In genomic region chr10:17406036-17406834, GRCh38 we compare ENCODE assay signal across 1 cellular context.
A peak's percentile ranks its signal among the peaks of the same experiment; 100 is the strongest.
TF ChIP-seq lines count a peak whose summit lies in the region.

No MANE protein-coding gene starts in this region.

TF ChIP-seq in GM23338, 12 proteins besides CTCF, POLR2A, EP300 and RAD21 (continued from another document):
- TF ChIP-seq ZNF462 (CRISPR knock-in tag; IDR thresholded peaks at IDR 0.05) (no peak), EZH2 (IDR thresholded peaks at IDR 0.05; ENCODE audit: low read depth, unreplicated experiment) (no peak), NANOG (IDR thresholded peaks at IDR 0.05; ENCODE audit: borderline replicate concordance) (0 out of 2 replicates have a peak, but pooled peaks have one; percentile 9)
